Comparison of ENCODE assay signal across 8 cellular contexts in genomic region chr10:99732033-99732912, GRCh38. TPM values are rescaled to one million over a fixed set of nuclear protein-coding genes. Genes with fewer than 3 reads are reported as not detected.
DNase-seq lines count a peak whose midpoint lies in the region; ATAC-seq, FAIRE-seq and TF ChIP-seq lines count a peak whose summit lies in the region.

Gene COX15 (minus strand): TSS chr10:99732127. CDS start chr10:99732049, 78 bp downstream.
Gene CUTC (plus strand): TSS chr10:99732234. CDS start chr10:99732349, 115 bp downstream.

- H3K4me1 ChIP-seq in Caco-2 = no peaks in the 10 kb centered on the region; the same call in 1 of the 2 replicates

- no peaks in the 10 kb centered on the region for H3K27me3 ChIP-seq in Caco-2 (replicated peaks; ENCODE audit: control insufficient read depth, insufficient read depth, low read length)

- POLR2A ChIA-PET in Caco-2 (lab: Charles Lee) = interaction anchor here (0.5 to 2.0 kb wide), 24 partner anchors 10 to 1856 kb away, joined by 3 to 27 read pairs (median 6); partner anchors contain the start of genes ABCC2, DPCD, ENTPD7 and GOT1

- DNase-seq in Caco-2 (peak; percentile 97 to 98), HTR-8/SVneo (ENCODE audit: insufficient read length, low spot score) (peak; percentile 97), NOMO-1 treated with DMSO at 0.1 percent for 48 hours (lab: John Stamatoyannopoulos, UW; ENCODE audit: unreplicated experiment) (peak; percentile 97), medulla oblongata (ENCODE audit: extremely low spot score) (peak; percentile 98)
- peak; percentile 87 to 91 for DNase-seq in activated CD8-positive, alpha-beta memory T cell treated with anti-CD3 and anti-CD28 coated beads for 4 hours (ENCODE audit: low read depth in 2 of 2)
- DNase-seq in effector memory CD8-positive, alpha-beta T cell = peak; percentile 93
- peak; percentile 90 for DNase-seq in stimulated activated CD8-positive, alpha-beta memory T cell treated with anti-CD3 and anti-CD28 coated beads, Interleukin-12 subunit alpha, Interleukin-12 subunit beta, amount 100 ng/mL, for 1 hour (ENCODE audit: low read depth)

- H3K36me3 Mint-ChIP-seq in Caco-2 (ENCODE audit: insufficient read depth, unreplicated experiment) = peaks cover 59% of the 10 kb centered on the region
- H3K36me3 Mint-ChIP-seq in effector memory CD8-positive, alpha-beta T cell (ENCODE audit: insufficient read depth) = peaks cover 39% of the 10 kb centered on the region

- peak; percentile 61 to 69 for TF ChIP-seq CTCF in Caco-2 (IDR thresholded peaks at IDR 0.05; ENCODE audit: insufficient read depth in 1 of 2, low read depth in 1 of 2, low read length in 1 of 2, severe bottlenecking in 1 of 2, unreplicated experiment in 1 of 2)

- ATAC-seq in GM21367 (IDR thresholded peaks at IDR 0.05; ENCODE audit: unreplicated experiment) = peak; percentile 89
- peak; percentile 90 for ATAC-seq in effector memory CD8-positive, alpha-beta T cell (replicated peaks)

- BruUV-seq in Caco-2 (replicated peaks; lab: Mats Ljungman, UMichigan) = TSS peak; percentile 74

- H3K4me3 ChIP-seq in Caco-2 (ENCODE audit: low read depth, low read length) = peak within 1 kb of the TSS; percentile 98

- H3K36me3 ChIP-seq in Caco-2 (ENCODE audit: control insufficient read depth, insufficient read depth, low read length) = no peaks in the 10 kb centered on the region

- H3K4me1 Mint-ChIP-seq in Caco-2 (ENCODE audit: low read depth, unreplicated experiment) = peaks cover 13% of the 10 kb centered on the region
- H3K4me1 Mint-ChIP-seq in effector memory CD8-positive, alpha-beta T cell (ENCODE audit: low read depth in 2 of 2) = peaks cover 18 to 44% of the 10 kb centered on the region in 2 donors

- peak; percentile 83 for FAIRE-seq in HTR-8/SVneo (lab: Jason Lieb, UNC)

- H3K9me3 Mint-ChIP-seq in Caco-2 (ENCODE audit: unreplicated experiment) = no peaks in the 10 kb centered on the region
- H3K9me3 Mint-ChIP-seq in effector memory CD8-positive, alpha-beta T cell = no peaks in the 10 kb centered on the region

- H3K27ac Mint-ChIP-seq in Caco-2 (ENCODE audit: unreplicated experiment) = peak within 1 kb of the TSS; percentile 97
- peak within 1 kb of the TSS; percentile 99 for H3K27ac Mint-ChIP-seq in effector memory CD8-positive, alpha-beta T cell

- H3K27me3 Mint-ChIP-seq in Caco-2 (ENCODE audit: insufficient read depth, unreplicated experiment) = no peaks in the 10 kb centered on the region
- no peaks in the 10 kb centered on the region for H3K27me3 Mint-ChIP-seq in effector memory CD8-positive, alpha-beta T cell

- intact Hi-C loops in Caco-2 (cut with micrococcal nuclease; ENCODE audit: unreplicated experiment) = loop anchor here (1.0 kb wide), 2 partner anchors 50 to 112 kb away; partner anchors contain the start of genes ABCC2 and SLC25A28

- H3K9me3 ChIP-seq in Caco-2 = no peaks in the 10 kb centered on the region

- peak within 1 kb of the TSS; percentile 96 for H3K4me3 Mint-ChIP-seq in Caco-2 (ENCODE audit: unreplicated experiment)
- H3K4me3 Mint-ChIP-seq in effector memory CD8-positive, alpha-beta T cell = peak within 1 kb of the TSS; percentile 99 to 100

- CTCF ChIA-PET in Caco-2 (lab: Charles Lee) = interaction anchor here (0.6 to 2.0 kb wide), 13 partner anchors 16 to 313 kb away, joined by 3 to 9 read pairs (median 5); partner anchors contain the start of genes ABCC2, ENTPD7 and SLC25A28

RNA-seq across cellular contexts. Expression of gene COX15, which starts in this region (rescaled TPM):
- 47.6 and 50.2 TPM in 2 replicates for total RNA-seq in Caco-2 (2022)

RNA-seq across cellular contexts. Expression of gene CUTC, which starts in this region (rescaled TPM):
- 27.6 and 30.1 TPM in 2 replicates for total RNA-seq in Caco-2 (2022)

Comparison
In these comparisons a context has a peak if more than half of its experiments do, and no peak if none do; other contexts are left out.
1. Peak in every context shown above with its lines: DNase-seq, ATAC-seq and H3K4me3 ChIP-seq.